Comparison of ENCODE assay signal across 8 cellular contexts in genomic region chr16:18800674-18801196, GRCh38. TPM values are rescaled to one million over a fixed set of nuclear protein-coding genes. Genes with fewer than 3 reads are reported as not detected.
A peak's percentile ranks its signal among the peaks of the same experiment; 100 is the strongest.
DNase-seq lines count a peak whose midpoint lies in the region; ATAC-seq and TF ChIP-seq lines count a peak whose summit lies in the region.

No MANE protein-coding gene starts in this region.

- peak overlapping the region; percentile 98 for H3K27ac Mint-ChIP-seq in neural crest cell (ENCODE audit: unreplicated experiment)

- H3K4me3 ChIP-seq in AG09309 (ENCODE audit: control insufficient read depth, low read depth, low read length) (peak overlapping the region; percentile 90), esophagus (ENCODE audit: low read depth in 1 of 2, low read length in 2 of 2) (peak overlapping the region; percentile 76 to 77)

- peaks cover 2% of the 10 kb centered on the region for H3K27me3 Mint-ChIP-seq in neural crest cell (ENCODE audit: low read depth)

- H3K4me1 Mint-ChIP-seq in neural crest cell, result peaks cover 41% of the 10 kb centered on the region

- H3K9me3 ChIP-seq in esophagus (ENCODE audit: control insufficient read depth in 2 of 2, insufficient read depth in 1 of 2, low read depth in 1 of 2, low read length in 1 of 2), result no peaks in the 10 kb centered on the region

- H3K27ac ChIP-seq in esophagus (ENCODE audit: low read depth in 2 of 2, low read length in 1 of 2), result peak overlapping the region; percentile 92 to 98

- H3K36me3 Mint-ChIP-seq in neural crest cell (ENCODE audit: low read depth), result peaks cover 9% of the 10 kb centered on the region

- no peaks in the 10 kb centered on the region for H3K27me3 ChIP-seq in esophagus (ENCODE audit: control insufficient read depth in 1 of 2, insufficient read depth in 2 of 2, low read length in 2 of 2)

- no peaks in the 10 kb centered on the region for H3K4me1 ChIP-seq in esophagus (ENCODE audit: control insufficient read depth in 2 of 2, insufficient read depth in 2 of 2, low read length in 1 of 2)

- H3K36me3 ChIP-seq in esophagus (ENCODE audit: control insufficient read depth in 2 of 2, insufficient read depth in 2 of 2, low read length in 1 of 2), result no peaks in the 10 kb centered on the region

- TF ChIP-seq CTCF in AG09309 (IDR thresholded peaks at IDR 0.05; ENCODE audit: control insufficient read depth, insufficient read depth, low read depth, low read length, missing control alignments) (no peak), neural crest cell (conservative IDR thresholded peaks at IDR 0.05) (no peak)

- H3K4me3 Mint-ChIP-seq in neural crest cell, result peak overlapping the region; percentile 97

- no peak for DNase-seq in AG09309 (ENCODE audit: low read depth)
- DNase-seq in RKO (ENCODE audit: low spot score), result peak; percentile 43
- DNase-seq in neural crest cell (ENCODE audit: low read depth, low spot score), result no peak
- DNase-seq in activated effector memory CD4-positive, alpha-beta T cell treated with anti-CD3 and anti-CD28 coated beads, Interleukin-2, amount 50 U/mL, for 16 hours, result no peak
- DNase-seq in cerebellar nuclear complex (lab: John Stamatoyannopoulos, UW), result no peak

- no peaks in the 10 kb centered on the region for H3K9me3 Mint-ChIP-seq in neural crest cell

- peak; percentile 28 for ATAC-seq in GM19438 (IDR thresholded peaks at IDR 0.05; ENCODE audit: low read depth, unreplicated experiment)
- no peak for ATAC-seq in HG02970 (IDR thresholded peaks at IDR 0.05; ENCODE audit: low FRiP score, unreplicated experiment)

- WGBS in esophagus, 2 donors, result 1% methylated on average over 19 of the region's 19 CpGs

RNA-seq across cellular contexts. Expression of gene ARL6IP1, which starts 0.6 kb away (rescaled TPM):
- 10 to 100 TPM; 46.5 to 59.5 TPM for polyA plus RNA-seq in esophagus
- 211 and 212 TPM in 2 replicates for total RNA-seq in neural crest cell

RNA-seq across cellular contexts. Expression of gene RPS15A, which starts 10.6 kb away (rescaled TPM):
- 1,000 to 10,000 TPM; 2,199 to 3,397 TPM for polyA plus RNA-seq in esophagus
- 1,697 and 1,736 TPM in 2 replicates for total RNA-seq in neural crest cell
